Comparison of ENCODE assay signal across 19 cellular contexts in genomic region chr12:42967850-42968249, GRCh38.
DNase-seq lines count a peak whose midpoint lies in the region; ATAC-seq, FAIRE-seq and TF ChIP-seq lines count a peak whose summit lies in the region.
"Had no signal": no experiment of that assay in that cellular context is flagged by ENCODE, and none has a peak within 500 bp of the region (broad histone marks: within the 10 kb centered on the region; RNA-seq: fewer than 3 reads in every experiment).

No MANE protein-coding gene starts in this region.

- no peak overlapping the region for H3K4me2 ChIP-seq in endothelial cell of umbilical vein (ENCODE audit: insufficient read depth, low read length)
- no peak overlapping the region for H3K4me2 ChIP-seq in PC-3 (ENCODE audit: low read length)
- H3K4me2 ChIP-seq: GM23338 had no signal

- H3K27me3 ChIP-seq in endothelial cell of umbilical vein (ENCODE audit: control insufficient read depth in 2 of 2, insufficient read depth in 2 of 2, low read length in 2 of 2) = no peaks in the 10 kb centered on the region
- H3K27me3 ChIP-seq in PC-3 (ENCODE audit: low read length) = no peaks in the 10 kb centered on the region

- H3K9ac ChIP-seq in endothelial cell of umbilical vein (replicated peaks; ENCODE audit: extremely low read depth, insufficient read depth, low read length) = no peak overlapping the region
- no peak overlapping the region for H3K9ac ChIP-seq in PC-3 (ENCODE audit: low read length)

- ATAC-seq in GM21717 (IDR thresholded peaks at IDR 0.05; ENCODE audit: unreplicated experiment) (no peak), PC-3 (no peak)
- ATAC-seq: GM23338 had no signal

- no peak overlapping the region for H3K4me3 ChIP-seq in endothelial cell of umbilical vein (replicated peaks in 1 of 3; ENCODE audit: insufficient read depth in 1 of 3, low read depth in 1 of 3, low read length in 3 of 3)
- H3K4me3 ChIP-seq in PC-3 (ENCODE audit: low read length) = no peak overlapping the region
- H3K4me3 ChIP-seq: GM23338, HAP-1 had no signal

- dilution Hi-C loops in endothelial cell of umbilical vein (cut with MboI; ENCODE audit: extremely low pct_ligation_motif_present, low sequenced_read_pairs) = no loop called here

- H3K36me3 ChIP-seq in endothelial cell of umbilical vein (ENCODE audit: control insufficient read depth in 2 of 2, extremely low read depth in 1 of 2, insufficient read depth in 2 of 2, low read length in 2 of 2) (no peaks in the 10 kb centered on the region), PC-3 (ENCODE audit: low read depth, low read length) (no peaks in the 10 kb centered on the region)
- H3K36me3 ChIP-seq: HAP-1 had no signal

- CTCF ChIA-PET in endothelial cell of umbilical vein (lab: Charles Lee) (interaction anchor here (1.1 kb wide), 2 partner anchors 267 to 315 kb away, joined by 3 to 4 read pairs; no protein-coding TSS in a partner anchor), PC-3 (lab: Charles Lee) (no interaction called here)

- H3F3A ChIP-seq in PC-3 (ENCODE audit: low read length, unreplicated experiment) = no peaks in the 10 kb centered on the region

- H4K20me1 ChIP-seq in endothelial cell of umbilical vein (replicated peaks; ENCODE audit: control insufficient read depth, extremely low read depth, insufficient read depth, low read length) (no peaks in the 10 kb centered on the region), PC-3 (ENCODE audit: low read length) (no peaks in the 10 kb centered on the region)

- H3K9me1 ChIP-seq in endothelial cell of umbilical vein (replicated peaks; ENCODE audit: control insufficient read depth, extremely low read depth, insufficient read depth, low read length) = no peaks in the 10 kb centered on the region

- POLR2A ChIA-PET in endothelial cell of umbilical vein (lab: Charles Lee) = interaction anchor here (0.6 kb wide), 1 partner anchor 29 kb away, joined by 3 read pairs; no protein-coding TSS in a partner anchor
- POLR2A ChIA-PET in PC-3 (lab: Charles Lee; ENCODE audit: unreplicated experiment) = no interaction called here

- intact Hi-C loops in endothelial cell of umbilical vein (cut with micrococcal nuclease) (loop anchor here (2.0 kb wide), 2 partner anchors 111 to 485 kb away; no protein-coding TSS in a partner anchor), PC-3 (cut with micrococcal nuclease) (no loop called here)

- H3K9me2 ChIP-seq in PC-3 (replicated peaks; ENCODE audit: low read length) = no peaks in the 10 kb centered on the region

- no peak for TF ChIP-seq POLR2A in endothelial cell of umbilical vein (IDR thresholded peaks at IDR 0.05; ENCODE audit: low read depth, low read length)

- TF ChIP-seq CTCF in endothelial cell of umbilical vein (IDR thresholded peaks at IDR 0.05; ENCODE audit: extremely low read depth in 1 of 2, insufficient read depth in 1 of 2, low read depth in 1 of 2, low read length in 2 of 2) (no peak), PC-3 (conservative IDR thresholded peaks at IDR 0.05; ENCODE audit: low read depth, low read length) (no peak)

- FAIRE-seq in endothelial cell of umbilical vein (lab: Jason Lieb, UNC) = no peak
- FAIRE-seq: G401.6, GM19239, H54 had no signal

- H3K27ac ChIP-seq in endothelial cell of umbilical vein (ENCODE audit: insufficient read depth, low read depth, low read length) (peak overlapping the region; percentile 63), PC-3 (ENCODE audit: low read length) (no peak overlapping the region)

- H3K79me2 ChIP-seq in endothelial cell of umbilical vein (ENCODE audit: control insufficient read depth, insufficient read depth, low read length) (no peaks in the 10 kb centered on the region), PC-3 (ENCODE audit: low read length) (no peaks in the 10 kb centered on the region)

- H3K4me1 ChIP-seq in endothelial cell of umbilical vein (ENCODE audit: control insufficient read depth, extremely low read depth, insufficient read depth, low read length) (peaks cover 50% of the 10 kb centered on the region), PC-3 (ENCODE audit: insufficient read depth, low read length) (peaks cover 26% of the 10 kb centered on the region)
- H3K4me1 ChIP-seq: HAP-1 had no signal

- in situ Hi-C loops in G401 (cut with HindIII; ENCODE audit: low sequenced_read_pairs) = no loop called here

- H3K9me3 ChIP-seq in endothelial cell of umbilical vein (replicated peaks; ENCODE audit: control insufficient read depth, insufficient read depth, low read length) (no peaks in the 10 kb centered on the region), PC-3 (ENCODE audit: low read length) (no peaks in the 10 kb centered on the region)
- H3K9me3 ChIP-seq: HAP-1 had no signal

- BruUV-seq in endothelial cell of umbilical vein (replicated peaks; lab: Mats Ljungman, UMichigan) = no TSS peak
- BruUV-seq in PC-3 (replicated peaks; lab: Mats Ljungman, UMichigan) = no TSS peak

- DNase-seq in NCI-H2171 treated with DMSO at 0.1 percent for 48 hours (lab: John Stamatoyannopoulos, UW) = peak; percentile 60
- no peak for DNase-seq in NCI-H2171 (lab: John Stamatoyannopoulos, UW)
- DNase-seq in SK-N-DZ (ENCODE audit: low spot score) = peak; percentile 69
- no peak for DNase-seq in endothelial cell of umbilical vein (ENCODE audit: low read depth, low spot score)
- DNase-seq in PC-3 = no peak
- no peak for DNase-seq in G401 (ENCODE audit: low spot score)
- DNase-seq: 8988T; C1 segment of cervical spinal cord; Calu3; CD4-positive, alpha-beta memory T cell; COR-L47; DMS79 treated with DMSO at 0.1 percent for 48 hours; HFFc6 had no signal

- H2AFZ ChIP-seq in endothelial cell of umbilical vein (ENCODE audit: low read depth, low read length) (no peak overlapping the region), PC-3 (ENCODE audit: low read length) (no peak overlapping the region)
- H2AFZ ChIP-seq: GM23338 had no signal

TF ChIP-seq in endothelial cell of umbilical vein, 7 proteins besides CTCF, POLR2A, EP300 and RAD21:
- TF ChIP-seq POLR2AphosphoS5 (IDR thresholded peaks at IDR 0.05; ENCODE audit: insufficient read depth, low read depth, low read length) = no peak
- no peak for TF ChIP-seq MAX (IDR thresholded peaks at IDR 0.05; ENCODE audit: insufficient read depth, insufficient read length)
- no peak for TF ChIP-seq FOS (IDR thresholded peaks at IDR 0.05; ENCODE audit: borderline replicate concordance, insufficient read depth, low read length)
- no peak for TF ChIP-seq MYC (IDR thresholded peaks at IDR 0.05; ENCODE audit: low read depth, low read length)
- no peak for TF ChIP-seq EZH2 (IDR thresholded peaks at IDR 0.05; ENCODE audit: borderline replicate concordance, low read depth, low read length, severe bottlenecking)
- TF ChIP-seq JUN (IDR thresholded peaks at IDR 0.05; ENCODE audit: borderline replicate concordance, insufficient read depth, insufficient read length, low read depth) = no peak
- TF ChIP-seq GATA2 (IDR thresholded peaks at IDR 0.05; ENCODE audit: insufficient read depth, insufficient read length, low read depth, low read length) = no peak

Comparison
In these comparisons a context has a peak if more than half of its experiments do, and no peak if none do; other contexts are left out.
1. DNase-seq: peak in NCI-H2171 treated with DMSO at 0.1 percent for 48 hours (single experiment) and SK-N-DZ (single experiment); none in NCI-H2171 (single experiment), endothelial cell of umbilical vein (single experiment), PC-3 (single experiment) and G401 (single experiment).